In genomic region chr2:219736196-219736595, GRCh38 we compare ENCODE assay signal across 8 cellular contexts.
DNase-seq lines count a peak whose midpoint lies in the region; FAIRE-seq and TF ChIP-seq lines count a peak whose summit lies in the region.

No MANE protein-coding gene starts in this region.

- H3K36me3 ChIP-seq in OCI-LY7 (ENCODE audit: insufficient read depth, low read length) (no peaks in the 10 kb centered on the region), endodermal cell (ENCODE audit: control insufficient read depth, insufficient read depth, low read length) (no peaks in the 10 kb centered on the region)

- CTCF ChIA-PET in OCI-LY7 (lab: Charles Lee; ENCODE audit: unreplicated experiment), result no interaction called here

- H3K9ac ChIP-seq in endodermal cell (ENCODE audit: extremely low read depth, low read length, poor library complexity, severe bottlenecking), result no peak overlapping the region

- H3K4me3 ChIP-seq in OCI-LY7 (ENCODE audit: low read depth, low read length, poor library complexity, severe bottlenecking) (no peak overlapping the region), endodermal cell (ENCODE audit: low read length) (no peak overlapping the region)

- H3K79me2 ChIP-seq in OCI-LY7 (ENCODE audit: insufficient read depth, low read depth, low read length), result no peaks in the 10 kb centered on the region

- intact Hi-C loops in OCI-LY7 (cut with micrococcal nuclease; ENCODE audit: unreplicated experiment), result loop anchor here (1.0 to 10.0 kb wide), 3 partner anchors 259 to 1837 kb away; no protein-coding TSS in a partner anchor

- H3K9me3 ChIP-seq in OCI-LY7 (ENCODE audit: low read length), result no peaks in the 10 kb centered on the region
- H3K9me3 ChIP-seq in endodermal cell (ENCODE audit: control insufficient read depth, low read length), result peaks cover 2% of the 10 kb centered on the region

- H3K4me3 Mint-ChIP-seq in endodermal cell, result no peak overlapping the region

- peak; percentile 33 for DNase-seq in D721Med (ENCODE audit: insufficient read length, low spot score)
- peak; percentile 50 to 58 for DNase-seq in Kasumi-1 (lab: John Stamatoyannopoulos, UW)
- peak; percentile 37 for DNase-seq in OCI-LY7 (ENCODE audit: low spot score)
- peak; percentile 51 for DNase-seq in endodermal cell
- DNase-seq in midbrain (lab: John Stamatoyannopoulos, UW), result peak; percentile 38
- DNase-seq in activated T-cell treated with anti-CD3 and anti-CD28 coated beads, Interleukin-2, amount 50 U/mL, for 1 hour, result no peak
- no peak for DNase-seq in NK-92 treated with Interleukin-12 subunit alpha and Interleukin-12 subunit beta, amount 100 ng/mL, for 24 hours (lab: John Stamatoyannopoulos, UW)
- DNase-seq in GM19240 (ENCODE audit: insufficient read length, low spot score), result no peak

- 0 to 8% methylated on average over 1 to 3 of the region's 3 CpGs for WGBS in endodermal cell (ENCODE audit: insufficient coverage in 1 of 2, insufficient read length in 1 of 2), 2 experiments

- H2AFZ ChIP-seq in OCI-LY7 (ENCODE audit: low read length), result no peak overlapping the region

- H3K36me3 Mint-ChIP-seq in endodermal cell (ENCODE audit: low read depth), result no peaks in the 10 kb centered on the region

- peaks cover 2% of the 10 kb centered on the region for H3K27me3 Mint-ChIP-seq in endodermal cell (ENCODE audit: insufficient read depth)

- peak; percentile 96 for FAIRE-seq in D721Med (lab: Jason Lieb, UNC)

- POLR2A ChIA-PET in OCI-LY7 (lab: Charles Lee), result interaction anchor here (0.7 kb wide), 1 partner anchor 41 kb away, joined by 3 read pairs; no protein-coding TSS in a partner anchor

- H3K4me2 ChIP-seq in OCI-LY7 (ENCODE audit: low read length), result no peak overlapping the region

- no peaks in the 10 kb centered on the region for H3K9me3 Mint-ChIP-seq in endodermal cell

- no peaks in the 10 kb centered on the region for H3K9me2 ChIP-seq in OCI-LY7 (ENCODE audit: insufficient read depth, low read length)

- H4K20me1 ChIP-seq in OCI-LY7 (ENCODE audit: insufficient read depth, low read length), result no peaks in the 10 kb centered on the region

- H3K27me3 ChIP-seq in endodermal cell (ENCODE audit: control insufficient read depth, insufficient read depth, low read length, poor library complexity, severe bottlenecking), result no peaks in the 10 kb centered on the region

- H3K4me1 ChIP-seq in OCI-LY7 (ENCODE audit: insufficient read depth, low read length, poor library complexity, severe bottlenecking) (no peaks in the 10 kb centered on the region), endodermal cell (ENCODE audit: control insufficient read depth, insufficient read depth, low read length) (no peaks in the 10 kb centered on the region)

- H3K27ac ChIP-seq in OCI-LY7 (ENCODE audit: low read depth, low read length, poor library complexity, severe bottlenecking) (no peak overlapping the region), endodermal cell (ENCODE audit: low read depth, low read length) (no peak overlapping the region)

- peak; percentile 62 for TF ChIP-seq CTCF in D721Med (IDR thresholded peaks at IDR 0.05; ENCODE audit: insufficient read depth, missing control alignments)
- peak; percentile 84 for TF ChIP-seq CTCF in OCI-LY7 (conservative IDR thresholded peaks at IDR 0.05; ENCODE audit: low read length)
- TF ChIP-seq CTCF in endodermal cell (conservative IDR thresholded peaks at IDR 0.05), result peak; percentile 82

- H3K27ac Mint-ChIP-seq in endodermal cell, result no peak overlapping the region

- no TSS peak for BruUV-seq in OCI-LY7 (replicated peaks; lab: Mats Ljungman, UMichigan)

- peaks cover 13% of the 10 kb centered on the region for H3K4me1 Mint-ChIP-seq in endodermal cell

Comparison
In these comparisons a context has a peak if more than half of its experiments do, and no peak if none do; other contexts are left out.
1. DNase-seq: peak in D721Med (single experiment), Kasumi-1 (2 of 2), OCI-LY7 (single experiment), endodermal cell (single experiment) and midbrain (single experiment); none in activated T-cell treated with anti-CD3 and anti-CD28 coated beads, Interleukin-2, amount 50 U/mL, for 1 hour (single experiment), NK-92 treated with Interleukin-12 subunit alpha and Interleukin-12 subunit beta, amount 100 ng/mL, for 24 hours (single experiment) and GM19240 (single experiment).
2. Peak in every context shown above with its lines, with median percentiles within 50 percentile points of each other: CTCF ChIP-seq.